ENCODE assay signal across 10 cellular contexts in the genomic region with DNA sequence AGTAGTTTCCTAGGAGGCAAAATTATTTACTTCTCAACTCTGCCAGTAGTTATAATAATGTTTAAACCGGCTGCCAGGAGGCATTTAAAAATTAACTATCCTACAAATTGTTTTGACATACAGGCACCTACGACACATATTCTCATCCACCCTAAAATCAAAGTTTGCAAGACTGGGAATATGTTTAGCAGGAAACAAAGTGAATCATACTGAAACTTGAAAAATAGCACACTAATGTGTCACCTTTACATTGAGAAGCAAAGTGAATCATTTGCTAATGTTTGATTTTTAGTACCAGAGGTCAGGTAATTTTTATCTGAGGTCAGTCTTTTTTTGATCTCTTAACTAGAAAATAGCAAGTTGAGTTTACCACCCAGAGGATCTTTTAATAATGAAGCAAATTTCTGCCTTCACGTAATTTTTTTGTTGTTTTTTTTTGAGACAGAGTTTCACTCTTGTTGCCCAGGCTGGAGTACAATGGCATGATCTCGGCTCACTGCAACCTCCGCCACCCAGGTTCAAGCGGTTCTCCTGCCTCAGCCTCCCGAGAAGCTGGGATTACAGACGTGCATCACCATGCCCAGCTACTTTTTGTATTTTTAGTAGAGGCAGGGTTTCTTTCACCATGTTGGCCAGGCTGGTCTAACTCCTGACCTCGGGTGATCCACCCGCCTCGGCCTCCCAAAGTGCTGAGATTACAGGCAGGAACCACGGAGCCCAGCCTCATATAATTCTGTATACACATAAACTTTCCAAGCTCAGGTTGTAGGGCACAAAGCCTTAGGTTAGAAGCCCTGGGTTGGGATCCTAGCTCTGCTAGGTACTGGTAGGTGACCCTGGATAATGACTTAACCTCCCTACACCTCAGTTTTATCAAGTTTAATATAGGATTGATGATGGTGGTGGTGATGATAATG.
DNase-seq lines count a peak whose midpoint lies in the region; ATAC-seq, FAIRE-seq and TF ChIP-seq lines count a peak whose summit lies in the region.
"Had no signal": no experiment of that assay in that cellular context is flagged by ENCODE, and none has a peak within 500 bp of the region (broad histone marks: within the 10 kb centered on the region; RNA-seq: fewer than 3 reads in every experiment).

No MANE protein-coding gene starts in this region.

- peaks cover 0 to 4% of the 10 kb centered on the region in 2 donors for H3K4me1 ChIP-seq in small intestine (ENCODE audit: control insufficient read depth in 2 of 2, insufficient read depth in 1 of 2, low read depth in 1 of 2, low read length in 1 of 2)

- intact Hi-C loops in activated CD4-positive, alpha-beta T cell treated with anti-CD3 and anti-CD28 coated beads for 36 hours (cut with DNase I, micrococcal nuclease): no loop called here
- intact Hi-C loops in dorsolateral prefrontal cortex (cut with DNase I): no loop called here

- H3K27me3 ChIP-seq in brain microvascular endothelial cell (replicated peaks) (no peaks in the 10 kb centered on the region), small intestine (ENCODE audit: control insufficient read depth in 2 of 2, insufficient read depth in 2 of 2, low read length in 2 of 2) (no peaks in the 10 kb centered on the region), dorsolateral prefrontal cortex (peaks cover 0 to 5% (median 0%) of the 10 kb centered on the region in 45 donors)

- no peak for DNase-seq in activated CD4-positive, alpha-beta T cell treated with anti-CD3 and anti-CD28 coated beads for 36 hours
- DNase-seq in activated CD4-positive, alpha-beta T cell treated with anti-CD3 and anti-CD28 coated beads for 4 hours: no peak
- DNase-seq in brain microvascular endothelial cell (no peak), small intestine (peak; percentile 45), NCI-H1930 (lab: John Stamatoyannopoulos, UW) (no peak), dorsolateral prefrontal cortex (no peak)
- DNase-seq in stimulated activated naive CD4-positive, alpha-beta T cell (lab: John Stamatoyannopoulos, UW): no peak
- DNase-seq: SIG-M5 had no signal

- CTCF ChIA-PET in activated CD4-positive, alpha-beta T cell treated with anti-CD3 and anti-CD28 coated beads for 36 hours (lab: Charles Lee): no interaction called here

- H3K4me1 Mint-ChIP-seq in activated CD4-positive, alpha-beta T cell treated with anti-CD3 and anti-CD28 coated beads for 36 hours: peaks cover 18% of the 10 kb centered on the region

- in situ Hi-C loops in brain microvascular endothelial cell (cut with HindIII; ENCODE audit: low pct_ligation_motif_present, low sequenced_read_pairs): no loop called here

- H3K9me3 Mint-ChIP-seq in activated CD4-positive, alpha-beta T cell treated with anti-CD3 and anti-CD28 coated beads for 36 hours (ENCODE audit: low read depth): peaks cover 2% of the 10 kb centered on the region

- H3K36me3 ChIP-seq in brain microvascular endothelial cell (replicated peaks): no peaks in the 10 kb centered on the region
- H3K36me3 ChIP-seq in small intestine (ENCODE audit: control insufficient read depth in 2 of 2, insufficient read depth in 2 of 2, low read length in 2 of 2): no peaks in the 10 kb centered on the region

- H3K4me3 Mint-ChIP-seq in activated CD4-positive, alpha-beta T cell treated with anti-CD3 and anti-CD28 coated beads for 36 hours: no peak overlapping the region

- peak; percentile 49 for ATAC-seq in activated CD4-positive, alpha-beta T cell treated with anti-CD3 and anti-CD28 coated beads for 36 hours
- ATAC-seq in HG03175 (IDR thresholded peaks at IDR 0.05; ENCODE audit: unreplicated experiment): peak; percentile 79

- H3K27ac ChIP-seq in brain microvascular endothelial cell (peak overlapping the region; percentile 33), small intestine (ENCODE audit: low read depth in 1 of 2, low read length in 1 of 2) (no peak overlapping the region), dorsolateral prefrontal cortex (no peak overlapping the region)

- no peak overlapping the region for H3K4me3 ChIP-seq in brain microvascular endothelial cell (ENCODE audit: low read depth, low read length)
- H3K4me3 ChIP-seq in small intestine (ENCODE audit: low read depth in 1 of 2, low read length in 2 of 2): no peak overlapping the region
- H3K4me3 ChIP-seq in dorsolateral prefrontal cortex: no peak overlapping the region

- POLR2A ChIA-PET in activated CD4-positive, alpha-beta T cell treated with anti-CD3 and anti-CD28 coated beads for 36 hours (lab: Charles Lee): interaction anchor here (0.9 kb wide), 1 partner anchor 123 kb away, joined by 4 read pairs; no protein-coding TSS in a partner anchor

- H3K27me3 Mint-ChIP-seq in activated CD4-positive, alpha-beta T cell treated with anti-CD3 and anti-CD28 coated beads for 36 hours: peaks cover 9% of the 10 kb centered on the region

- no peak for FAIRE-seq in small intestine (lab: Jason Lieb, UNC)
- FAIRE-seq: A204.1 had no signal

- 65 to 74% (median 67%) methylated on average over 12 of the region's 12 CpGs for WGBS in small intestine, 3 donors

- H3K36me3 Mint-ChIP-seq in activated CD4-positive, alpha-beta T cell treated with anti-CD3 and anti-CD28 coated beads for 36 hours (ENCODE audit: low read depth): no peaks in the 10 kb centered on the region

- no peak for TF ChIP-seq CTCF in brain microvascular endothelial cell (IDR thresholded peaks at IDR 0.05; ENCODE audit: low read depth, low read length, missing control alignments)
- TF ChIP-seq CTCF in dorsolateral prefrontal cortex (IDR thresholded peaks at IDR 0.05 in 54 of 56, conservative IDR thresholded peaks at IDR 0.05 in 2 of 56; ENCODE audit: low read depth in 1 of 56, partially characterized antibody in 56 of 56): no peak

- H3K27ac Mint-ChIP-seq in activated CD4-positive, alpha-beta T cell treated with anti-CD3 and anti-CD28 coated beads for 36 hours: no peak overlapping the region

- peaks cover 2% of the 10 kb centered on the region for H3K9me3 ChIP-seq in small intestine (ENCODE audit: control insufficient read depth, low read depth)
